15 cellular contexts compared by ENCODE assay signal in the genomic region with DNA sequence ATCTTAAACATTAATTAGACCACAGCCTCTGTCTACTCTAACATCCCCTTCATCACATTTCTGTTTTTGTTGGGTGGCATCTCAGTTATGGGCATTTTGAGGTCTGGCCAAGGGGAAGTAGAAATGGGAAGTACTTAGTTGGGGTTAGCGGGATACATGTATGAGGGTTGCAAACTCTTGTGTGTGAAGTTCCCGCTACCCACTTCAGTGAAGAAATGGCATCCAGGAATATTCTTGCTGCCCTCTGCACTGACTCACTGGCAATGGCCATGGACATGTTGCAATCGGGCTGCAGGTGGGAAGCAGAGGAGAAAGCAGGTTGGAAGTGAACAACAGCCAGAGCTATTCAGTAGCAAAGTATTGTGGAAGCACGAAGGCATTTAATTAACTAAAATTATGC. TPM values are rescaled to one million over a fixed set of nuclear protein-coding genes. Genes with fewer than 3 reads are reported as not detected.
A peak's percentile ranks its signal among the peaks of the same experiment; 100 is the strongest.
DNase-seq lines count a peak whose midpoint lies in the region; ATAC-seq and TF ChIP-seq lines count a peak whose summit lies in the region.
"Had no signal": no experiment of that assay in that cellular context is flagged by ENCODE, and none has a peak within 500 bp of the region (broad histone marks: within the 10 kb centered on the region; RNA-seq: fewer than 3 reads in every experiment).

No MANE protein-coding gene starts in this region.

- CTCF ChIA-PET in WTC11 (lab: Charles Lee): interaction anchor here (0.9 kb wide), 1 partner anchor 23 kb away, joined by 5 read pairs; no protein-coding TSS in a partner anchor

- WGBS in stomach, 5 donors: 75 to 86% (median 82%) methylated on average over 4 of the region's 4 CpGs

- peak overlapping the region; percentile 87 for H3K27ac ChIP-seq in neutrophil
- no peak overlapping the region for H3K27ac ChIP-seq in stomach

- H3K4me1 ChIP-seq in neutrophil (ENCODE audit: control insufficient read depth in 1 of 2, insufficient read depth in 1 of 2, low read depth in 1 of 2, low read length in 1 of 2) (peaks cover 80% of the 10 kb centered on the region in 2 experiments), stomach (peaks cover 0 to 17% (median 0%) of the 10 kb centered on the region in 4 donors)

- no peaks in the 10 kb centered on the region for H3K36me3 ChIP-seq in neutrophil
- H3K36me3 ChIP-seq in stomach: no peaks in the 10 kb centered on the region

- no peak for TF ChIP-seq EP300 in stomach (IDR thresholded peaks at IDR 0.05)

- no peaks in the 10 kb centered on the region for H3K9me3 Mint-ChIP-seq in activated CD4-positive, alpha-beta T cell treated with anti-CD3 and anti-CD28 coated beads, Interleukin-2, amount 10 ng/mL, durations not matched to agents 24 days and 14 days
- no peaks in the 10 kb centered on the region for H3K9me3 Mint-ChIP-seq in activated naive CD8-positive, alpha-beta T cell treated with anti-CD3 and anti-CD28 coated beads for 36 hours
- no peaks in the 10 kb centered on the region for H3K9me3 Mint-ChIP-seq in WTC11

- TF ChIP-seq POLR2A in NB4 (IDR thresholded peaks at IDR 0.05; ENCODE audit: extremely low read depth, insufficient read length): no peak
- TF ChIP-seq POLR2A in stomach (IDR thresholded peaks at IDR 0.05): no peak

- H3K9me3 ChIP-seq in neutrophil: no peaks in the 10 kb centered on the region
- H3K9me3 ChIP-seq in stomach: no peaks in the 10 kb centered on the region

- peak overlapping the region; percentile 65 for H3K4me3 Mint-ChIP-seq in activated CD4-positive, alpha-beta T cell treated with anti-CD3 and anti-CD28 coated beads, Interleukin-2, amount 10 ng/mL, durations not matched to agents 24 days and 14 days
- peak overlapping the region; percentile 47 for H3K4me3 Mint-ChIP-seq in activated naive CD8-positive, alpha-beta T cell treated with anti-CD3 and anti-CD28 coated beads for 36 hours
- H3K4me3 Mint-ChIP-seq in WTC11: no peak overlapping the region

- intact Hi-C loops in activated CD4-positive, alpha-beta T cell treated with anti-CD3 and anti-CD28 coated beads, Interleukin-2, amount 10 ng/mL, durations not matched to agents 24 days and 14 days (cut with micrococcal nuclease): no loop called here
- intact Hi-C loops in stomach (cut with DNase I; ENCODE audit: low total_unique reads): no loop called here

- H3K27me3 ChIP-seq in neutrophil: no peaks in the 10 kb centered on the region
- H3K27me3 ChIP-seq in stomach: peaks cover 0 to 3% (median 0%) of the 10 kb centered on the region in 3 donors

- H3K36me3 Mint-ChIP-seq in activated CD4-positive, alpha-beta T cell treated with anti-CD3 and anti-CD28 coated beads, Interleukin-2, amount 10 ng/mL, durations not matched to agents 24 days and 14 days (ENCODE audit: low read depth): peaks cover 56% of the 10 kb centered on the region
- H3K36me3 Mint-ChIP-seq in activated naive CD8-positive, alpha-beta T cell treated with anti-CD3 and anti-CD28 coated beads for 36 hours: peaks cover 38% of the 10 kb centered on the region
- no peaks in the 10 kb centered on the region for H3K36me3 Mint-ChIP-seq in WTC11

- ATAC-seq in WTC11: no peak
- ATAC-seq: K562 had no signal

- H3K27me3 Mint-ChIP-seq in activated CD4-positive, alpha-beta T cell treated with anti-CD3 and anti-CD28 coated beads, Interleukin-2, amount 10 ng/mL, durations not matched to agents 24 days and 14 days: no peaks in the 10 kb centered on the region
- H3K27me3 Mint-ChIP-seq in activated naive CD8-positive, alpha-beta T cell treated with anti-CD3 and anti-CD28 coated beads for 36 hours: no peaks in the 10 kb centered on the region
- no peaks in the 10 kb centered on the region for H3K27me3 Mint-ChIP-seq in WTC11 (ENCODE audit: low read depth)

- H3K4me3 ChIP-seq in NB4 (ENCODE audit: low read depth, low read length): no peak overlapping the region
- peak overlapping the region; percentile 28 to 75 for H3K4me3 ChIP-seq in neutrophil (ENCODE audit: low read depth in 1 of 2, low read length in 1 of 2)
- H3K4me3 ChIP-seq in stomach: no peak overlapping the region
- H3K4me3 ChIP-seq: K562 had no signal

- peak overlapping the region; percentile 78 for H3K27ac Mint-ChIP-seq in activated CD4-positive, alpha-beta T cell treated with anti-CD3 and anti-CD28 coated beads, Interleukin-2, amount 10 ng/mL, durations not matched to agents 24 days and 14 days
- peak overlapping the region; percentile 49 for H3K27ac Mint-ChIP-seq in activated naive CD8-positive, alpha-beta T cell treated with anti-CD3 and anti-CD28 coated beads for 36 hours
- H3K27ac Mint-ChIP-seq in WTC11: no peak overlapping the region

- POLR2A ChIA-PET in WTC11 (lab: Charles Lee): no interaction called here

- no peak for DNase-seq in activated CD4-positive, alpha-beta T cell treated with anti-CD3 and anti-CD28 coated beads, Interleukin-2, amount 10 ng/mL, durations not matched to agents 24 days and 14 days
- no peak for DNase-seq in activated CD4-positive, alpha-beta T cell treated with anti-CD3 and anti-CD28 coated beads, Interleukin-2, amount 50 U/mL, for 1 hour
- DNase-seq in NB4 (ENCODE audit: low read depth): peak; percentile 88
- no peak for DNase-seq in activated naive CD8-positive, alpha-beta T cell treated with anti-CD3 and anti-CD28 coated beads for 36 hours
- DNase-seq in GM19238 (ENCODE audit: insufficient read length, low spot score): no peak
- no peak for DNase-seq in stomach
- DNase-seq in WTC11 (ENCODE audit: low spot score): no peak
- DNase-seq: glutamatergic neuron, GOT3, NCI-H510A treated with DMSO at 0.1 percent for 48 hours, T1000 had no signal

- TF ChIP-seq CTCF in NB4 (IDR thresholded peaks at IDR 0.05; ENCODE audit: low read depth, low read length) (no peak), neutrophil (IDR thresholded peaks at IDR 0.05) (peak; percentile 26), stomach (IDR thresholded peaks at IDR 0.05) (no peak), WTC11 (IDR thresholded peaks at IDR 0.05) (no peak)

- H3K4me1 Mint-ChIP-seq in activated CD4-positive, alpha-beta T cell treated with anti-CD3 and anti-CD28 coated beads, Interleukin-2, amount 10 ng/mL, durations not matched to agents 24 days and 14 days: peaks cover 59% of the 10 kb centered on the region
- H3K4me1 Mint-ChIP-seq in activated naive CD8-positive, alpha-beta T cell treated with anti-CD3 and anti-CD28 coated beads for 36 hours: peaks cover 62% of the 10 kb centered on the region
- H3K4me1 Mint-ChIP-seq in WTC11: peaks cover 21% of the 10 kb centered on the region

TF ChIP-seq in WTC11, 78 proteins besides CTCF, POLR2A, EP300 and RAD21 (continues in another document):
- TF ChIP-seq, protein P1, sequence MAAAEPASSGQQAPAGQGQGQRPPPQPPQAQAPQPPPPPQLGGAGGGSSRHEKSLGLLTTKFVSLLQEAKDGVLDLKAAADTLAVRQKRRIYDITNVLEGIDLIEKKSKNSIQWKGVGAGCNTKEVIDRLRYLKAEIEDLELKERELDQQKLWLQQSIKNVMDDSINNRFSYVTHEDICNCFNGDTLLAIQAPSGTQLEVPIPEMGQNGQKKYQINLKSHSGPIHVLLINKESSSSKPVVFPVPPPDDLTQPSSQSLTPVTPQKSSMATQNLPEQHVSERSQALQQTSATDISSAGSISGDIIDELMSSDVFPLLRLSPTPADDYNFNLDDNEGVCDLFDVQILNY (CRISPR knock-in tag; IDR thresholded peaks at IDR 0.05): no peak
- TF ChIP-seq, protein P2, sequence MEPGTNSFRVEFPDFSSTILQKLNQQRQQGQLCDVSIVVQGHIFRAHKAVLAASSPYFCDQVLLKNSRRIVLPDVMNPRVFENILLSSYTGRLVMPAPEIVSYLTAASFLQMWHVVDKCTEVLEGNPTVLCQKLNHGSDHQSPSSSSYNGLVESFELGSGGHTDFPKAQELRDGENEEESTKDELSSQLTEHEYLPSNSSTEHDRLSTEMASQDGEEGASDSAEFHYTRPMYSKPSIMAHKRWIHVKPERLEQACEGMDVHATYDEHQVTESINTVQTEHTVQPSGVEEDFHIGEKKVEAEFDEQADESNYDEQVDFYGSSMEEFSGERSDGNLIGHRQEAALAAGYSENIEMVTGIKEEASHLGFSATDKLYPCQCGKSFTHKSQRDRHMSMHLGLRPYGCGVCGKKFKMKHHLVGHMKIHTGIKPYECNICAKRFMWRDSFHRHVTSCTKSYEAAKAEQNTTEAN (CRISPR knock-in tag; IDR thresholded peaks at IDR 0.05): no peak
- TF ChIP-seq, protein P3, sequence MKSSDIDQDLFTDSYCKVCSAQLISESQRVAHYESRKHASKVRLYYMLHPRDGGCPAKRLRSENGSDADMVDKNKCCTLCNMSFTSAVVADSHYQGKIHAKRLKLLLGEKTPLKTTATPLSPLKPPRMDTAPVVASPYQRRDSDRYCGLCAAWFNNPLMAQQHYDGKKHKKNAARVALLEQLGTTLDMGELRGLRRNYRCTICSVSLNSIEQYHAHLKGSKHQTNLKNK (CRISPR knock-in tag; IDR thresholded peaks at IDR 0.05): no peak

RNA-seq across cellular contexts. Expression of a gene that starts 7.4 kb away (rescaled TPM):
- 206 and 208 TPM in 2 replicates for total RNA-seq in activated CD4-positive, alpha-beta T cell treated with anti-CD3 and anti-CD28 coated beads, Interleukin-2, amount 10 ng/mL, durations not matched to agents 24 days and 14 days
- 100 to 1,000 TPM; 376 to 385 TPM for total RNA-seq in activated naive CD8-positive, alpha-beta T cell treated with anti-CD3 and anti-CD28 coated beads for 36 hours
- total RNA-seq in stomach (10 to 100 TPM in 1 of 5 donors, 1 to 10 TPM in 1, under 1 TPM in 1, not detected in 2; 0.58 to 11.9 (median 9.2) TPM), WTC11 (2021) (0.37 to 0.96 TPM (median 0.66 TPM) in 3 replicates)
- polyA plus RNA-seq in stomach: 10 to 100 TPM in 1 of 3 donors, 1 to 10 TPM in 2; 6.4 to 23.7 (median 8.4) TPM
- total RNA-seq: Daoy, renal cortical epithelial cell had no signal

RNA-seq across cellular contexts. Expression of a gene that starts 34.8 kb away (rescaled TPM):
- 18.4 and 20.7 TPM in 2 replicates for total RNA-seq in activated CD4-positive, alpha-beta T cell treated with anti-CD3 and anti-CD28 coated beads, Interleukin-2, amount 10 ng/mL, durations not matched to agents 24 days and 14 days
- 100 to 1,000 TPM; 152 to 162 TPM for total RNA-seq in activated naive CD8-positive, alpha-beta T cell treated with anti-CD3 and anti-CD28 coated beads for 36 hours
- total RNA-seq in stomach (1 to 10 TPM in 2 of 5 donors, under 1 TPM in 2, not detected in 1; 0.45 to 4.2 (median 1.3) TPM), WTC11 (2021) (0.07 to 0.15 TPM in 2 of 3 replicates, not detected in the other)
- 1 to 10 TPM; 1.3 to 3.7 (median 2.1) TPM for polyA plus RNA-seq in stomach
- total RNA-seq: renal cortical epithelial cell had no signal

RNA-seq across cellular contexts. Expression of a gene that starts 57.4 kb away (rescaled TPM):
- 113 and 114 TPM in 2 replicates for total RNA-seq in activated CD4-positive, alpha-beta T cell treated with anti-CD3 and anti-CD28 coated beads, Interleukin-2, amount 10 ng/mL, durations not matched to agents 24 days and 14 days
- 10 to 100 TPM; 39.8 to 41.6 TPM for total RNA-seq in activated naive CD8-positive, alpha-beta T cell treated with anti-CD3 and anti-CD28 coated beads for 36 hours
- total RNA-seq in stomach (1 to 10 TPM in 2 of 5 donors, not detected in 3; 3.1 to 4.1 TPM), WTC11 (2021) (0.11 to 0.15 TPM (median 0.11 TPM) in 3 replicates)
- under 1 TPM; 0.12 to 0.92 (median 0.25) TPM for polyA plus RNA-seq in stomach
- total RNA-seq: Daoy, renal cortical epithelial cell had no signal

Comparison
In these comparisons a context has a peak if more than half of its experiments do, and no peak if none do; other contexts are left out.
1. H3K4me3 ChIP-seq: peak in neutrophil (2 of 2); none in NB4 (single experiment) and stomach (0 of 4).
2. RNA of a gene that starts 7.4 kb away (total RNA-seq): 376 to 385 TPM in activated naive CD8-positive, alpha-beta T cell treated with anti-CD3 and anti-CD28 coated beads for 36 hours and 206 to 208 TPM in activated CD4-positive, alpha-beta T cell treated with anti-CD3 and anti-CD28 coated beads, Interleukin-2, amount 10 ng/mL, durations not matched to agents 24 days and 14 days; 0.37 to 0.96 TPM in WTC11 and 0.58 to 11.9 TPM in stomach; every median in the first group is over 10 times any median in the second.
3. RNA of a gene that starts 57.4 kb away (total RNA-seq): 113 to 114 TPM in activated CD4-positive, alpha-beta T cell treated with anti-CD3 and anti-CD28 coated beads, Interleukin-2, amount 10 ng/mL, durations not matched to agents 24 days and 14 days and 39.8 to 41.6 TPM in activated naive CD8-positive, alpha-beta T cell treated with anti-CD3 and anti-CD28 coated beads for 36 hours; 0.11 to 0.15 TPM in WTC11 and 3.1 to 4.1 TPM in stomach; every median in the first group is over 4 times any median in the second.